Comparison of ENCODE assay signal across 17 cellular contexts in genomic region chr1:160884091-160884490, GRCh38. TPM values are rescaled to one million over a fixed set of nuclear protein-coding genes. Genes with fewer than 3 reads are reported as not detected.
DNase-seq lines count a peak whose midpoint lies in the region; ATAC-seq and TF ChIP-seq lines count a peak whose summit lies in the region.
"Had no signal": no experiment of that assay in that cellular context is flagged by ENCODE, and none has a peak within 500 bp of the region (broad histone marks: within the 10 kb centered on the region; RNA-seq: fewer than 3 reads in every experiment).

No MANE protein-coding gene starts in this region.

- BruUV-seq in OCI-LY7 (replicated peaks; lab: Mats Ljungman, UMichigan), result no TSS peak

- H3K4me2 ChIP-seq in OCI-LY7 (ENCODE audit: low read length), result no peak overlapping the region
- H3K4me2 ChIP-seq: A549 had no signal

- no peaks in the 10 kb centered on the region for H3K79me2 ChIP-seq in OCI-LY7 (ENCODE audit: insufficient read depth, low read depth, low read length)

- H3K27me3 ChIP-seq in HL-60 (ENCODE audit: insufficient read depth, poor library complexity, severe bottlenecking), result no peaks in the 10 kb centered on the region
- no peaks in the 10 kb centered on the region for H3K27me3 ChIP-seq in right lobe of liver

- H3K9me3 Mint-ChIP-seq in CD14-positive monocyte, result peaks cover 0 to 2% (median 0%) of the 10 kb centered on the region in 7 donors
- H3K9me3 Mint-ChIP-seq: CD8-positive, alpha-beta memory T cell had no signal

- no peaks in the 10 kb centered on the region for H4K20me1 ChIP-seq in OCI-LY7 (ENCODE audit: insufficient read depth, low read length)

- CTCF ChIA-PET in OCI-LY7 (lab: Charles Lee; ENCODE audit: unreplicated experiment), result no interaction called here

- ATAC-seq in right lobe of liver, result peak; percentile 35 to 74 (median 56)

- H3K9me2 ChIP-seq in OCI-LY7 (ENCODE audit: insufficient read depth, low read length), result no peaks in the 10 kb centered on the region

- H3K9me3 ChIP-seq in OCI-LY7 (ENCODE audit: low read length), result no peaks in the 10 kb centered on the region
- H3K9me3 ChIP-seq in right lobe of liver, result no peaks in the 10 kb centered on the region
- H3K9me3 ChIP-seq: A549, Caco-2 had no signal

- H3K27ac ChIP-seq in HL-60 (replicated peaks) (peak overlapping the region; percentile 26; the same call in 1 of the 2 replicates), OCI-LY7 (ENCODE audit: low read depth, low read length, poor library complexity, severe bottlenecking) (no peak overlapping the region), right lobe of liver (peak overlapping the region in 1 of 3 donors; percentile 3)
- H3K27ac ChIP-seq: A549 had no signal

- H3K4me1 Mint-ChIP-seq in CD14-positive monocyte, result peaks cover 66% of the 10 kb centered on the region

- peak overlapping the region in 1 of 2 donors; percentile 21 for H3K4me3 Mint-ChIP-seq in CD14-positive monocyte

- TF ChIP-seq POLR2A in right lobe of liver (IDR thresholded peaks at IDR 0.05), result no peak

- H3K4me1 ChIP-seq in OCI-LY7 (ENCODE audit: insufficient read depth, low read length, poor library complexity, severe bottlenecking) (no peaks in the 10 kb centered on the region), right lobe of liver (peaks cover 0 to 10% (median 0%) of the 10 kb centered on the region in 4 donors)
- H3K4me1 ChIP-seq: A549, Caco-2 had no signal

- H3K4me3 ChIP-seq in HL-60 (replicated peaks; ENCODE audit: insufficient read depth, low read length) (no peak overlapping the region), OCI-LY7 (ENCODE audit: low read depth, low read length, poor library complexity, severe bottlenecking) (no peak overlapping the region), right lobe of liver (no peak overlapping the region)
- H3K4me3 ChIP-seq: A549 had no signal

- no peaks in the 10 kb centered on the region for H3K36me3 Mint-ChIP-seq in CD14-positive monocyte
- H3K36me3 Mint-ChIP-seq: CD8-positive, alpha-beta memory T cell had no signal

- no peak for DNase-seq in CD14-positive monocyte (ENCODE audit: low spot score)
- DNase-seq in HL-60 (ENCODE audit: low read depth in 1 of 2, low spot score in 1 of 2), result peak in 1 of 2 experiments; percentile 14
- DNase-seq in OCI-LY7 (ENCODE audit: low spot score), result no peak
- DNase-seq in right lobe of liver, result no peak
- DNase-seq in NCI-H2227 (lab: John Stamatoyannopoulos, UW; ENCODE audit: unreplicated experiment), result no peak
- no peak for DNase-seq in inferior parietal cortex (ENCODE audit: extremely low spot score)
- no peak for DNase-seq in mesenteric fat pad (ENCODE audit: low spot score)
- DNase-seq: CD8-positive, alpha-beta memory T cell; DND-41; GDM1; HCEC 1CT; IMR-90 had no signal

- 32% methylated on average over 4 of the region's 4 CpGs for WGBS in right lobe of liver (ENCODE audit: insufficient coverage, low coverage, low lambda C conversion rate, missing lambda C conversion rate)

- H3K27ac Mint-ChIP-seq in CD14-positive monocyte, result peak overlapping the region; percentile 6 to 79 (median 66)

- peak overlapping the region; percentile 87 for H2AFZ ChIP-seq in OCI-LY7 (ENCODE audit: low read length)

- intact Hi-C loops in CD14-positive monocyte (cut with micrococcal nuclease), result loop anchor here in 1 of 2 donors (10.0 kb wide), 1 partner anchor 61 kb away; no protein-coding TSS in a partner anchor
- intact Hi-C loops in OCI-LY7 (cut with micrococcal nuclease; ENCODE audit: unreplicated experiment), result no loop called here
- intact Hi-C loops in right lobe of liver (cut with DNase I), result no loop called here

- POLR2A ChIA-PET in OCI-LY7 (lab: Charles Lee), result interaction anchor here (0.6 to 1.1 kb wide), 3 partner anchors 9 to 113 kb away, joined by 3 to 4 read pairs (median 3); no protein-coding TSS in a partner anchor

- H3K27me3 Mint-ChIP-seq in CD14-positive monocyte (ENCODE audit: low read depth in 3 of 3), result peaks cover 2 to 3% (median 2%) of the 10 kb centered on the region in 3 donors

- TF ChIP-seq CTCF in CD14-positive monocyte (IDR thresholded peaks at IDR 0.05) (no peak), HL-60 (IDR thresholded peaks at IDR 0.05; ENCODE audit: insufficient read depth, low read length) (no peak), OCI-LY7 (conservative IDR thresholded peaks at IDR 0.05; ENCODE audit: low read length) (no peak), right lobe of liver (IDR thresholded peaks at IDR 0.05) (no peak)

- H3K36me3 ChIP-seq in OCI-LY7 (ENCODE audit: insufficient read depth, low read length) (no peaks in the 10 kb centered on the region), right lobe of liver (no peaks in the 10 kb centered on the region)

RNA-seq across cellular contexts. Expression of gene ITLN1, which starts 0.9 kb away (rescaled TPM):
- polyA plus RNA-seq in CD14-positive monocyte, result 1 to 10 TPM; 1.3 to 1.6 TPM
- total RNA-seq in OCI-LY7 (2014; rRNA removed; shearing (Covaris generic)), result not detected in 2 replicates
- not detected in 2 replicates for total RNA-seq in OCI-LY7 (2022)
- 1 to 10 TPM in 4 of 6 experiments, under 1 TPM in 1, not detected in 1; 0.90 to 5.1 (median 2.4) TPM for total RNA-seq in right lobe of liver
- 0.48 TPM for total RNA-seq in mesenteric fat pad
- total RNA-seq: Caco-2; CD8-positive, alpha-beta memory T cell; H1; IMR-90 had no signal
- polyA plus RNA-seq: A549; AG04450; BJ; CD8-positive, alpha-beta memory T cell; H1; IMR-90 had no signal

RNA-seq across cellular contexts. Expression of gene CD244, which starts 21.4 kb away (rescaled TPM):
- polyA plus RNA-seq in CD14-positive monocyte, result 100 to 1,000 TPM; 106 to 116 TPM
- not detected in 2 replicates for total RNA-seq in OCI-LY7 (2014; rRNA removed; shearing (Covaris generic))
- not detected in 2 replicates for total RNA-seq in OCI-LY7 (2022)
- 1 to 10 TPM in 4 of 6 experiments, under 1 TPM in 2; 0.88 to 2.0 (median 1.2) TPM for total RNA-seq in right lobe of liver
- total RNA-seq in mesenteric fat pad, result 0.39 TPM
- total RNA-seq: H1, IMR-90 had no signal
- polyA plus RNA-seq: AG04450, BJ, H1, IMR-90 had no signal
